In the genomic region with DNA sequence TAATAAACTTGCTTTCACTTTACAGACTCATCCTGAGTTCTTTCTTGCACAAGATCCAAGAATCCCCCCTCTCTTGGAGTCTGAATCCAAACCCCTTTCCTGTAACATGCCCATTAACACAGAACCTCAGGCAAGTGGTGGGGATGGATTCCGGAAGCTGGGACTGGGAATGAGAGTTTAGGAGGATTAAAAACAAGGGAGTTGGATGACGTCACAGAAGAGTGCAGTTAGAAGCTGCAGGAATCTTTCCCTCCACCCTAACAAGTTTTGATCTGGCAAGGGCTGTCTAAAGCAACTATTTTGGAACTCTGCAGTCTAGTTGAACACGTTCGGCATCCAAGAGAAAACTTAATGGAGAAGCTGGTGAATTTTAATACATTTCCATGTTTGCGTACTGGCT, we compare ENCODE assay signal across 1 cellular context.
TF ChIP-seq lines count a peak whose summit lies in the region.

No MANE protein-coding gene starts in this region.

TF ChIP-seq in HEK293, 187 proteins besides CTCF, POLR2A, EP300 and RAD21 (continued from another document):
- TF ChIP-seq, protein P1, sequence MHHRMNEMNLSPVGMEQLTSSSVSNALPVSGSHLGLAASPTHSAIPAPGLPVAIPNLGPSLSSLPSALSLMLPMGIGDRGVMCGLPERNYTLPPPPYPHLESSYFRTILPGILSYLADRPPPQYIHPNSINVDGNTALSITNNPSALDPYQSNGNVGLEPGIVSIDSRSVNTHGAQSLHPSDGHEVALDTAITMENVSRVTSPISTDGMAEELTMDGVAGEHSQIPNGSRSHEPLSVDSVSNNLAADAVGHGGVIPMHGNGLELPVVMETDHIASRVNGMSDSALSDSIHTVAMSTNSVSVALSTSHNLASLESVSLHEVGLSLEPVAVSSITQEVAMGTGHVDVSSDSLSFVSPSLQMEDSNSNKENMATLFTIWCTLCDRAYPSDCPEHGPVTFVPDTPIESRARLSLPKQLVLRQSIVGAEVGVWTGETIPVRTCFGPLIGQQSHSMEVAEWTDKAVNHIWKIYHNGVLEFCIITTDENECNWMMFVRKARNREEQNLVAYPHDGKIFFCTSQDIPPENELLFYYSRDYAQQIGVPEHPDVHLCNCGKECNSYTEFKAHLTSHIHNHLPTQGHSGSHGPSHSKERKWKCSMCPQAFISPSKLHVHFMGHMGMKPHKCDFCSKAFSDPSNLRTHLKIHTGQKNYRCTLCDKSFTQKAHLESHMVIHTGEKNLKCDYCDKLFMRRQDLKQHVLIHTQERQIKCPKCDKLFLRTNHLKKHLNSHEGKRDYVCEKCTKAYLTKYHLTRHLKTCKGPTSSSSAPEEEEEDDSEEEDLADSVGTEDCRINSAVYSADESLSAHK (tag by site-specific recombination; IDR thresholded peaks at IDR 0.05) = no peak
- no peak for TF ChIP-seq ZNF2 (tag by site-specific recombination; IDR thresholded peaks at IDR 0.05)
- no peak for TF ChIP-seq ZNF341 (tag by site-specific recombination; IDR thresholded peaks at IDR 0.05; ENCODE audit: low read depth)
- no peak for TF ChIP-seq ZNF621 (tag by site-specific recombination; IDR thresholded peaks at IDR 0.05)
- no peak for TF ChIP-seq ZNF843 (tag by site-specific recombination; IDR thresholded peaks at IDR 0.05)
- peak; percentile 46; the same call in 1 of the 2 replicates for TF ChIP-seq ZBTB20 (tag by site-specific recombination; IDR thresholded peaks at IDR 0.05)
- TF ChIP-seq, protein P2, sequence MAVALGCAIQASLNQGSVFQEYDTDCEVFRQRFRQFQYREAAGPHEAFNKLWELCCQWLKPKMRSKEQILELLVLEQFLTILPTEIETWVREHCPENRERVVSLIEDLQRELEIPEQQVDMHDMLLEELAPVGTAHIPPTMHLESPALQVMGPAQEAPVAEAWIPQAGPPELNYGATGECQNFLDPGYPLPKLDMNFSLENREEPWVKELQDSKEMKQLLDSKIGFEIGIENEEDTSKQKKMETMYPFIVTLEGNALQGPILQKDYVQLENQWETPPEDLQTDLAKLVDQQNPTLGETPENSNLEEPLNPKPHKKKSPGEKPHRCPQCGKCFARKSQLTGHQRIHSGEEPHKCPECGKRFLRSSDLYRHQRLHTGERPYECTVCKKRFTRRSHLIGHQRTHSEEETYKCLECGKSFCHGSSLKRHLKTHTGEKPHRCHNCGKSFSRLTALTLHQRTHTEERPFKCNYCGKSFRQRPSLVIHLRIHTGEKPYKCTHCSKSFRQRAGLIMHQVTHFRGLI (tag by site-specific recombination; IDR thresholded peaks at IDR 0.05) = no peak
- peak; percentile 45; the same call in 1 of the 2 replicates for TF ChIP-seq ZNF629 (tag by site-specific recombination; IDR thresholded peaks at IDR 0.05)
- TF ChIP-seq ZNF433 (tag by site-specific recombination; IDR thresholded peaks at IDR 0.05; ENCODE audit: low read depth) = no peak
- no peak for TF ChIP-seq ZNF529 (tag by site-specific recombination; IDR thresholded peaks at IDR 0.05; ENCODE audit: insufficient replicate concordance)
- TF ChIP-seq, protein P3, sequence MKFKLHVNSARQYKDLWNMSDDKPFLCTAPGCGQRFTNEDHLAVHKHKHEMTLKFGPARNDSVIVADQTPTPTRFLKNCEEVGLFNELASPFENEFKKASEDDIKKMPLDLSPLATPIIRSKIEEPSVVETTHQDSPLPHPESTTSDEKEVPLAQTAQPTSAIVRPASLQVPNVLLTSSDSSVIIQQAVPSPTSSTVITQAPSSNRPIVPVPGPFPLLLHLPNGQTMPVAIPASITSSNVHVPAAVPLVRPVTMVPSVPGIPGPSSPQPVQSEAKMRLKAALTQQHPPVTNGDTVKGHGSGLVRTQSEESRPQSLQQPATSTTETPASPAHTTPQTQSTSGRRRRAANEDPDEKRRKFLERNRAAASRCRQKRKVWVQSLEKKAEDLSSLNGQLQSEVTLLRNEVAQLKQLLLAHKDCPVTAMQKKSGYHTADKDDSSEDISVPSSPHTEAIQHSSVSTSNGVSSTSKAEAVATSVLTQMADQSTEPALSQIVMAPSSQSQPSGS (tag by site-specific recombination; IDR thresholded peaks at IDR 0.05; ENCODE audit: low read depth) = peak; percentile 81
- no peak for TF ChIP-seq ZNF830 (tag by site-specific recombination; IDR thresholded peaks at IDR 0.05; ENCODE audit: low read depth)
- no peak for TF ChIP-seq ZNF623 (tag by site-specific recombination; IDR thresholded peaks at IDR 0.05)
- TF ChIP-seq ZNF658 (tag by site-specific recombination; IDR thresholded peaks at IDR 0.05) = no peak
- TF ChIP-seq ZBTB21 (tag by site-specific recombination; IDR thresholded peaks at IDR 0.05) = peak; percentile 82
- TF ChIP-seq, protein P4, sequence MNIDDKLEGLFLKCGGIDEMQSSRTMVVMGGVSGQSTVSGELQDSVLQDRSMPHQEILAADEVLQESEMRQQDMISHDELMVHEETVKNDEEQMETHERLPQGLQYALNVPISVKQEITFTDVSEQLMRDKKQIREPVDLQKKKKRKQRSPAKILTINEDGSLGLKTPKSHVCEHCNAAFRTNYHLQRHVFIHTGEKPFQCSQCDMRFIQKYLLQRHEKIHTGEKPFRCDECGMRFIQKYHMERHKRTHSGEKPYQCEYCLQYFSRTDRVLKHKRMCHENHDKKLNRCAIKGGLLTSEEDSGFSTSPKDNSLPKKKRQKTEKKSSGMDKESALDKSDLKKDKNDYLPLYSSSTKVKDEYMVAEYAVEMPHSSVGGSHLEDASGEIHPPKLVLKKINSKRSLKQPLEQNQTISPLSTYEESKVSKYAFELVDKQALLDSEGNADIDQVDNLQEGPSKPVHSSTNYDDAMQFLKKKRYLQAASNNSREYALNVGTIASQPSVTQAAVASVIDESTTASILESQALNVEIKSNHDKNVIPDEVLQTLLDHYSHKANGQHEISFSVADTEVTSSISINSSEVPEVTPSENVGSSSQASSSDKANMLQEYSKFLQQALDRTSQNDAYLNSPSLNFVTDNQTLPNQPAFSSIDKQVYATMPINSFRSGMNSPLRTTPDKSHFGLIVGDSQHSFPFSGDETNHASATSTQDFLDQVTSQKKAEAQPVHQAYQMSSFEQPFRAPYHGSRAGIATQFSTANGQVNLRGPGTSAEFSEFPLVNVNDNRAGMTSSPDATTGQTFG (tag by site-specific recombination; IDR thresholded peaks at IDR 0.05; ENCODE audit: borderline replicate concordance) = no peak
- TF ChIP-seq, protein P5, sequence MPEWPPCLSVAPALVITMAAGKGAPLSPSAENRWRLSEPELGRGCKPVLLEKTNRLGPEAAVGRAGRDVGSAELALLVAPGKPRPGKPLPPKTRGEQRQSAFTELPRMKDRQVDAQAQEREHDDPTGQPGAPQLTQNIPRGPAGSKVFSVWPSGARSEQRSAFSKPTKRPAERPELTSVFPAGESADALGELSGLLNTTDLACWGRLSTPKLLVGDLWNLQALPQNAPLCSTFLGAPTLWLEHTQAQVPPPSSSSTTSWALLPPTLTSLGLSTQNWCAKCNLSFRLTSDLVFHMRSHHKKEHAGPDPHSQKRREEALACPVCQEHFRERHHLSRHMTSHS (tag by site-specific recombination; IDR thresholded peaks at IDR 0.05) = no peak
- TF ChIP-seq, protein P6, sequence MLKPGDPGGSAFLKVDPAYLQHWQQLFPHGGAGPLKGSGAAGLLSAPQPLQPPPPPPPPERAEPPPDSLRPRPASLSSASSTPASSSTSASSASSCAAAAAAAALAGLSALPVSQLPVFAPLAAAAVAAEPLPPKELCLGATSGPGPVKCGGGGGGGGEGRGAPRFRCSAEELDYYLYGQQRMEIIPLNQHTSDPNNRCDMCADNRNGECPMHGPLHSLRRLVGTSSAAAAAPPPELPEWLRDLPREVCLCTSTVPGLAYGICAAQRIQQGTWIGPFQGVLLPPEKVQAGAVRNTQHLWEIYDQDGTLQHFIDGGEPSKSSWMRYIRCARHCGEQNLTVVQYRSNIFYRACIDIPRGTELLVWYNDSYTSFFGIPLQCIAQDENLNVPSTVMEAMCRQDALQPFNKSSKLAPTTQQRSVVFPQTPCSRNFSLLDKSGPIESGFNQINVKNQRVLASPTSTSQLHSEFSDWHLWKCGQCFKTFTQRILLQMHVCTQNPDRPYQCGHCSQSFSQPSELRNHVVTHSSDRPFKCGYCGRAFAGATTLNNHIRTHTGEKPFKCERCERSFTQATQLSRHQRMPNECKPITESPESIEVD (tag by site-specific recombination; IDR thresholded peaks at IDR 0.05) = no peak
- peak; percentile 58 for TF ChIP-seq ZNF335 (tag by site-specific recombination; conservative IDR thresholded peaks at IDR 0.05)
- no peak for TF ChIP-seq GLI2 (tag by site-specific recombination; IDR thresholded peaks at IDR 0.05; ENCODE audit: borderline replicate concordance, low read depth)
- TF ChIP-seq ZNF501 (tag by site-specific recombination; IDR thresholded peaks at IDR 0.05) = no peak
- TF ChIP-seq, protein P7, sequence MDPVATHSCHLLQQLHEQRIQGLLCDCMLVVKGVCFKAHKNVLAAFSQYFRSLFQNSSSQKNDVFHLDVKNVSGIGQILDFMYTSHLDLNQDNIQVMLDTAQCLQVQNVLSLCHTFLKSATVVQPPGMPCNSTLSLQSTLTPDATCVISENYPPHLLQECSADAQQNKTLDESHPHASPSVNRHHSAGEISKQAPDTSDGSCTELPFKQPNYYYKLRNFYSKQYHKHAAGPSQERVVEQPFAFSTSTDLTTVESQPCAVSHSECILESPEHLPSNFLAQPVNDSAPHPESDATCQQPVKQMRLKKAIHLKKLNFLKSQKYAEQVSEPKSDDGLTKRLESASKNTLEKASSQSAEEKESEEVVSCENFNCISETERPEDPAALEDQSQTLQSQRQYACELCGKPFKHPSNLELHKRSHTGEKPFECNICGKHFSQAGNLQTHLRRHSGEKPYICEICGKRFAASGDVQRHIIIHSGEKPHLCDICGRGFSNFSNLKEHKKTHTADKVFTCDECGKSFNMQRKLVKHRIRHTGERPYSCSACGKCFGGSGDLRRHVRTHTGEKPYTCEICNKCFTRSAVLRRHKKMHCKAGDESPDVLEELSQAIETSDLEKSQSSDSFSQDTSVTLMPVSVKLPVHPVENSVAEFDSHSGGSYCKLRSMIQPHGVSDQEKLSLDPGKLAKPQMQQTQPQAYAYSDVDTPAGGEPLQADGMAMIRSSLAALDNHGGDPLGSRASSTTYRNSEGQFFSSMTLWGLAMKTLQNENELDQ (tag by site-specific recombination; IDR thresholded peaks at IDR 0.05; ENCODE audit: low read depth) = no peak
- no peak for TF ChIP-seq ZNF16 (tag by site-specific recombination; IDR thresholded peaks at IDR 0.05; ENCODE audit: low read depth)
- TF ChIP-seq EGR2 (tag by site-specific recombination; IDR thresholded peaks at IDR 0.05; ENCODE audit: low read depth) = no peak
- TF ChIP-seq ZNF558 (tag by site-specific recombination; IDR thresholded peaks at IDR 0.05) = no peak
